Comparison of ENCODE assay signal across 8 cellular contexts in genomic region chr4:52862605-52863236, GRCh38. TPM values are rescaled to one million over a fixed set of nuclear protein-coding genes. Genes with fewer than 3 reads are reported as not detected.
DNase-seq lines count a peak whose midpoint lies in the region; ATAC-seq and TF ChIP-seq lines count a peak whose summit lies in the region.

No MANE protein-coding gene starts in this region.

- H3K4me1 ChIP-seq in OCI-LY1 (ENCODE audit: insufficient read depth, low read length, severe bottlenecking) (peaks cover 11% of the 10 kb centered on the region), esophagus (ENCODE audit: control insufficient read depth in 2 of 2, insufficient read depth in 2 of 2, low read length in 1 of 2) (peaks cover 6% of the 10 kb centered on the region in 2 donors), ovary (ENCODE audit: insufficient read depth) (peaks cover 9% of the 10 kb centered on the region)

- H3K4me3 ChIP-seq in OCI-LY1 (ENCODE audit: low read depth, low read length, poor library complexity, severe bottlenecking) = peak overlapping the region; percentile 59
- H3K4me3 ChIP-seq in esophagus (ENCODE audit: low read depth in 1 of 2, low read length in 2 of 2) = peak overlapping the region; percentile 43 to 55
- peak overlapping the region; percentile 85 for H3K4me3 ChIP-seq in ovary

- no peaks in the 10 kb centered on the region for H4K20me1 ChIP-seq in OCI-LY1 (ENCODE audit: insufficient read depth, low read length)

- no peak for TF ChIP-seq EP300 in ovary (IDR thresholded peaks at IDR 0.05)

- ATAC-seq in GM19328 (IDR thresholded peaks at IDR 0.05; ENCODE audit: unreplicated experiment) = no peak

- peak overlapping the region; percentile 52; the same call in 1 of the 2 replicates for H3K9ac ChIP-seq in OCI-LY1 (ENCODE audit: low read length)

- no peaks in the 10 kb centered on the region for H3K36me3 ChIP-seq in OCI-LY1 (ENCODE audit: insufficient read depth, low read length)
- H3K36me3 ChIP-seq in esophagus (ENCODE audit: control insufficient read depth in 2 of 2, insufficient read depth in 2 of 2, low read length in 1 of 2) = no peaks in the 10 kb centered on the region
- no peaks in the 10 kb centered on the region for H3K36me3 ChIP-seq in ovary

- H3K9me3 ChIP-seq in OCI-LY1 (ENCODE audit: low read length) (no peaks in the 10 kb centered on the region), esophagus (ENCODE audit: control insufficient read depth in 2 of 2, insufficient read depth in 1 of 2, low read depth in 1 of 2, low read length in 1 of 2) (peaks cover 0 to 3% of the 10 kb centered on the region in 2 donors), ovary (no peaks in the 10 kb centered on the region)

- H3K79me2 ChIP-seq in OCI-LY1 (ENCODE audit: insufficient read depth, low read length) = no peaks in the 10 kb centered on the region

- H3K9me2 ChIP-seq in OCI-LY1 (ENCODE audit: low read depth, low read length) = no peaks in the 10 kb centered on the region

- H3K27me3 ChIP-seq in OCI-LY1 (ENCODE audit: insufficient read depth, low read length) = no peaks in the 10 kb centered on the region
- no peaks in the 10 kb centered on the region for H3K27me3 ChIP-seq in esophagus (ENCODE audit: control insufficient read depth in 1 of 2, insufficient read depth in 2 of 2, low read length in 2 of 2)
- no peaks in the 10 kb centered on the region for H3K27me3 ChIP-seq in ovary

- TF ChIP-seq POLR2A in ovary (IDR thresholded peaks at IDR 0.05) = no peak

- no peaks in the 10 kb centered on the region for H3F3A ChIP-seq in OCI-LY1 (ENCODE audit: insufficient read depth, low read length)

- no peak for TF ChIP-seq CTCF in OCI-LY1 (IDR thresholded peaks at IDR 0.05; ENCODE audit: low read length)
- no peak for TF ChIP-seq CTCF in ovary (IDR thresholded peaks at IDR 0.05)

- intact Hi-C loops in ovary (cut with DNase I) = loop anchor here (2.0 to 10.0 kb wide), 7 partner anchors 92 to 298 kb away; partner anchors contain the start of gene USP46 (in 1 of the 4)

- H3K27ac ChIP-seq in OCI-LY1 (ENCODE audit: low read depth, low read length, poor library complexity, severe bottlenecking) (no peak overlapping the region), esophagus (ENCODE audit: low read depth in 2 of 2, low read length in 1 of 2) (no peak overlapping the region), ovary (peak overlapping the region; percentile 36 to 81)

- 17 to 24% methylated on average over 28 of the region's 28 CpGs for WGBS in esophagus, 2 donors
- 1 to 2% (median 2%) methylated on average over 22 to 28 of the region's 28 CpGs for WGBS in ovary, 3 donors

- DNase-seq in ELF-1 (ENCODE audit: low read depth, low spot score) (peak; percentile 48), ovary (peak in 1 of 5 donors; percentile 53), GF-D8 (lab: John Stamatoyannopoulos, UW) (no peak), NCI-H2029 treated with DMSO at 0.1 percent for 48 hours (lab: John Stamatoyannopoulos, UW) (no peak), NCI-H2171 (lab: John Stamatoyannopoulos, UW) (no peak)

- no peak overlapping the region for H2AFZ ChIP-seq in OCI-LY1 (ENCODE audit: low read length)

- H3K4me2 ChIP-seq in OCI-LY1 (ENCODE audit: low read length) = peak overlapping the region; percentile 76

RNA-seq across cellular contexts. Expression of gene RASL11B, which starts 0.6 kb away (rescaled TPM):
- under 1 TPM; 0.39 TPM for polyA plus RNA-seq in esophagus
- 100 to 1,000 TPM in 1 of 7 donors, 10 to 100 TPM in 6; 15.3 to 166 (median 82.0) TPM for total RNA-seq in ovary
- polyA plus RNA-seq in ovary = 10 to 100 TPM; 32.6 to 62.5 TPM

Comparison
In these comparisons a context has a peak if more than half of its experiments do, and no peak if none do; other contexts are left out.
1. H3K27ac ChIP-seq: peak in ovary (2 of 2); none in OCI-LY1 (single experiment) and esophagus (0 of 2).
2. RNA of gene RASL11B, which starts 0.6 kb away (polyA plus RNA-seq): 32.6 to 62.5 TPM in ovary; 0.39 TPM in esophagus; every median in the first group is over 10 times any median in the second.
3. Peak in every context shown above with its lines, with median percentiles within 50 percentile points of each other: H3K4me3 ChIP-seq.